8 cellular contexts compared by ENCODE assay signal in the genomic region with DNA sequence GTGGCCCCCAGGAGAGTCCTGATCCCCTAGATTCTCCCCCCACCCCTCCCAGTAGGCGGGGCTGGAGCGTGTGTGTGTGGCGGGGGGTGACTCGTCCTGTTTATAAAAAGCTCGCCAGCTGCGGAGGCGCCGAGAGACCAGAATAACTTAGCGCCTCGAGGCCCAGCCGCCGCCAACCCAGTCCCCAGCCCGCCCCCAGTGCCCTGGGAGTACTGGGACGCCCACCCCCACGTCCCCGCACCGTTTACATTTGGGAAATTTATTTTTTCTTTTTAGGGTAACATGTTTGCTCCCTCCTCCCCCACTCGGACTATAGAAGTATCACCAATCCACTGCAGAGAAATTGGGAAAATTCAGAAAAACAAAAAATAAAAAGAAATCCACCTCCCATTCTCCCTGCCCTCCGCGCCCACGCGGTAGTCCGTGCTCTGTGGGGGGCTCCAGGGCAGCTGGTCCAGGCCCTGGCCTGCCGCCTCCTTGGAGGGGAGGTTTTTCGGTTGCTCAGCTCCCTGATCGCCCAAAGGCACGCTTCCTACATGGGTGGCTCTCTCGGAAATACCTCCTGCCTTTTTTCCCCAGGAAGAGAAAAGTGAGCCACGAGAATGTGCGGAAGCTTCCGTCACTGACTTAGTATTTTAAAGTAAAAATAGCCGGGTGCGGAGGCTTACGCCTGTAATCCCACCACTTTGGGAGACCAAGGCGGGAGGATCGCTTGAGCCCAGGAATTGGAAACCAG. TPM values are rescaled to one million over a fixed set of nuclear protein-coding genes. Genes with fewer than 3 reads are reported as not detected.
A peak's percentile ranks its signal among the peaks of the same experiment; 100 is the strongest.
DNase-seq lines count a peak whose midpoint lies in the region; ATAC-seq lines count a peak whose summit lies in the region.

No MANE protein-coding gene starts in this region.

- ATAC-seq in GM21717 (IDR thresholded peaks at IDR 0.05; ENCODE audit: unreplicated experiment), result no peak

- DNase-seq in G401 (ENCODE audit: low spot score) (peak; percentile 55), NCI-H128 (lab: John Stamatoyannopoulos, UW; ENCODE audit: unreplicated experiment) (peak; percentile 39), dermis microvascular lymphatic vessel endothelial cell (ENCODE audit: low read depth in 2 of 2) (peak; percentile 39 to 87), left kidney (ENCODE audit: low read depth, low spot score) (peak; percentile 87), kidney glomerular epithelial cell (lab: John Stamatoyannopoulos, UW) (no peak)
- DNase-seq in activated CD4-positive, alpha-beta T cell treated with anti-CD3 and anti-CD28 coated beads for 48 hours, result peak; percentile 72
- peak; percentile 66 for DNase-seq in stimulated activated CD4-positive, alpha-beta T cell treated with anti-CD3 and anti-CD28 coated beads, Interleukin-1b, Interleukin-23, amount 100 ng/mL, for 48 hours

- in situ Hi-C loops in G401 (cut with HindIII; ENCODE audit: low sequenced_read_pairs), result no loop called here

RNA-seq across cellular contexts. Expression of gene RAB3A, which starts 1.5 kb away (rescaled TPM):
- total RNA-seq in G401 (2014; rRNA removed; shearing (Covaris generic)), result 0.14 and 2.0 TPM in 2 replicates
- total RNA-seq in dermis microvascular lymphatic vessel endothelial cell, result 0.39 and 0.76 TPM in 2 replicates

RNA-seq across cellular contexts. Expression of gene MPV17L2, which starts 12.3 kb away (rescaled TPM):
- 30.4 and 67.0 TPM in 2 replicates for total RNA-seq in G401 (2014; rRNA removed; shearing (Covaris generic))
- 7.2 and 10.0 TPM in 2 replicates for total RNA-seq in dermis microvascular lymphatic vessel endothelial cell

RNA-seq across cellular contexts. Expression of gene PDE4C, which starts 20.9 kb away (rescaled TPM):
- 11.1 and 17.0 TPM in 2 replicates for total RNA-seq in G401 (2014; rRNA removed; shearing (Covaris generic))
- total RNA-seq in dermis microvascular lymphatic vessel endothelial cell, result under 0.01 and 0.13 TPM in 2 replicates

RNA-seq across cellular contexts. Expression of gene IFI30, which starts 31.7 kb away (rescaled TPM):
- 77.6 and 103 TPM in 2 replicates for total RNA-seq in G401 (2014; rRNA removed; shearing (Covaris generic))
- total RNA-seq in dermis microvascular lymphatic vessel endothelial cell, result 4.5 and 6.1 TPM in 2 replicates

RNA-seq across cellular contexts. Expression of gene PIK3R2, which starts 52.4 kb away (rescaled TPM):
- total RNA-seq in G401 (2014; rRNA removed; shearing (Covaris generic)), result 7.9 and 31.5 TPM in 2 replicates
- total RNA-seq in dermis microvascular lymphatic vessel endothelial cell, result 0.90 and 3.3 TPM in 2 replicates

Comparison
In these comparisons a context has a peak if more than half of its experiments do, and no peak if none do; other contexts are left out.
1. RNA of gene PDE4C, which starts 20.9 kb away (total RNA-seq): 11.1 to 17.0 TPM in G401; under 0.01 to 0.13 TPM in dermis microvascular lymphatic vessel endothelial cell; every median in the first group is over 10 times any median in the second.